Comparison of ENCODE assay signal across 26 cellular contexts in the genomic region with DNA sequence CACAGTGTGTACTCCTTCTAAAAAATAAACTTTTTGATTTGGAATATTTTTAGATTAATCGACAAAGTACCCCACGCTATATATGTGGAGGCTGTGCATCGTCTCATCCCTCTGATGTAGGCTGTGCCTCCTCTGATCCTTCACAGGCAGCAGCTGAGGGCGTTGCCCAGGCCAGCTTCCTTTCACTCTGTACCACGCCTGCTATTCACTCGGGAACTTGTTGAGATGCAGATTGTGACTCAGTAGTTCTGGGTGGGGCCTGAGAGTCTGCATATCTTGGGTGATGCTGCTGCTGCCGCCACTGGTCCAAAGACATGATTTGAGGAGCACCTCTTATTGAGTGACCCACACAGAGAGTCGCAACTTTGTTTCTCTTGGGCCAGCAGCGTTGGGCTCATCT. TPM values are rescaled to one million over a fixed set of nuclear protein-coding genes. Genes with fewer than 3 reads are reported as not detected.
"Had no signal": no experiment of that assay in that cellular context is flagged by ENCODE, and none has a peak within 500 bp of the region (broad histone marks: within the 10 kb centered on the region; RNA-seq: fewer than 3 reads in every experiment).

No MANE protein-coding gene starts in this region.

- H3K27ac Mint-ChIP-seq: activated CD4-positive, alpha-beta T cell treated with anti-CD3 and anti-CD28 coated beads, Interleukin-2, amount 10 ng/mL, durations not matched to agents 7 days and 5 days; activated naive CD4-positive, alpha-beta T cell treated with anti-CD3 and anti-CD28 coated beads, Interleukin-2, amount 50 U/mL, for 72 hours; activated T-cell treated with anti-CD3 and anti-CD28 coated beads, Interleukin-2, amount 50 U/mL, for 24 hours; activated T-helper 17 cell treated with anti-CD3 and anti-CD28 coated beads, Interleukin-2, amount 50 U/mL, for 72 hours; brain; natural killer cell; progenitor cell of endocrine pancreas; stimulated activated naive CD8-positive, alpha-beta T cell treated with anti-CD3 and anti-CD28 coated beads, Interleukin-15, amount 100 ng/mL, for 72 hours; T-helper 1 cell treated with Interleukin-12 subunit alpha and Interleukin-12 subunit beta and Interleukin-4 antibody, amounts not matched to agents 30 μg/mL and 1 μg/mL, for 36 hours had no signal

- H3K4me1 Mint-ChIP-seq: activated T-helper 17 cell treated with anti-CD3 and anti-CD28 coated beads, Interleukin-2, amount 50 U/mL, for 72 hours; brain; stimulated activated naive CD8-positive, alpha-beta T cell treated with anti-CD3 and anti-CD28 coated beads, Interleukin-15, amount 100 ng/mL, for 72 hours had no signal

- H3K27ac ChIP-seq: gastrocnemius medialis, suprapubic skin, transverse colon had no signal

- H3K9me3 ChIP-seq: gastrocnemius medialis, suprapubic skin, transverse colon had no signal

- H3K4me3 Mint-ChIP-seq: activated CD4-positive, alpha-beta T cell treated with anti-CD3 and anti-CD28 coated beads, Interleukin-2, amount 10 ng/mL, durations not matched to agents 7 days and 5 days; activated T-cell treated with anti-CD3 and anti-CD28 coated beads, Interleukin-2, amount 50 U/mL, for 24 hours; activated T-helper 17 cell treated with anti-CD3 and anti-CD28 coated beads, Interleukin-2, amount 50 U/mL, for 72 hours; brain; natural killer cell; stimulated activated naive CD8-positive, alpha-beta T cell treated with anti-CD3 and anti-CD28 coated beads, Interleukin-15, amount 100 ng/mL, for 72 hours; T-helper 1 cell treated with Interleukin-12 subunit alpha and Interleukin-12 subunit beta and Interleukin-4 antibody, amounts not matched to agents 30 μg/mL and 1 μg/mL, for 36 hours had no signal

- DNase-seq: activated CD4-positive, alpha-beta T cell treated with anti-CD3 and anti-CD28 coated beads, Interleukin-2, amount 10 ng/mL, durations not matched to agents 7 days and 5 days; activated CD8-positive, alpha-beta memory T cell treated with anti-CD3 and anti-CD28 coated beads for 24 hours; activated CD8-positive, alpha-beta memory T cell treated with anti-CD3 and anti-CD28 coated beads, Interleukin-2, amount 50 U/mL, for 4 hours; activated T-cell treated with anti-CD3 and anti-CD28 coated beads, Interleukin-2, amount 50 U/mL, for 24 hours; aorta; central memory CD4-positive, alpha-beta T cell; dermis blood vessel endothelial cell; effector CD8-positive, alpha-beta T cell; gastrocnemius medialis; hippocampal formation; midbrain; natural killer cell; retina; stimulated activated CD4-positive, alpha-beta T cell treated with anti-CD3 and anti-CD28 coated beads, Interleukin-4, amount 100 ng/mL, for 4 hours; stimulated activated naive CD8-positive, alpha-beta T cell treated with anti-CD3 and anti-CD28 coated beads, Interleukin-15, amount 100 ng/mL, for 72 hours; transverse colon had no signal

- H3K4me3 ChIP-seq: gastrocnemius medialis, suprapubic skin, transverse colon had no signal

- H3K36me3 Mint-ChIP-seq: activated naive CD4-positive, alpha-beta T cell treated with anti-CD3 and anti-CD28 coated beads, Interleukin-2, amount 50 U/mL, for 72 hours; brain; natural killer cell had no signal

- H3K9me3 Mint-ChIP-seq: activated CD4-positive, alpha-beta T cell treated with anti-CD3 and anti-CD28 coated beads, Interleukin-2, amount 10 ng/mL, durations not matched to agents 7 days and 5 days; activated naive CD4-positive, alpha-beta T cell treated with anti-CD3 and anti-CD28 coated beads, Interleukin-2, amount 50 U/mL, for 72 hours; activated T-cell treated with anti-CD3 and anti-CD28 coated beads, Interleukin-2, amount 50 U/mL, for 24 hours; activated T-helper 17 cell treated with anti-CD3 and anti-CD28 coated beads, Interleukin-2, amount 50 U/mL, for 72 hours; brain; natural killer cell; stimulated activated naive CD8-positive, alpha-beta T cell treated with anti-CD3 and anti-CD28 coated beads, Interleukin-15, amount 100 ng/mL, for 72 hours; T-helper 1 cell treated with Interleukin-12 subunit alpha and Interleukin-12 subunit beta and Interleukin-4 antibody, amounts not matched to agents 30 μg/mL and 1 μg/mL, for 36 hours had no signal

- ATAC-seq: activated CD4-positive, CD25-positive, alpha-beta regulatory T cell treated with anti-CD3 and anti-CD28 coated beads, Interleukin-2, amount 50 U/mL, for 24 hours; activated naive CD4-positive, alpha-beta T cell treated with anti-CD3 and anti-CD28 coated beads, Interleukin-2, amount 50 U/mL, for 72 hours; activated T-helper 17 cell treated with anti-CD3 and anti-CD28 coated beads, Interleukin-2, amount 50 U/mL, for 72 hours; gastrocnemius medialis; natural killer cell; stimulated activated naive CD8-positive, alpha-beta T cell treated with anti-CD3 and anti-CD28 coated beads, Interleukin-15, amount 100 ng/mL, for 72 hours had no signal

- H3K4me1 ChIP-seq: gastrocnemius medialis, transverse colon had no signal

- H3K36me3 ChIP-seq: gastrocnemius medialis, suprapubic skin, transverse colon had no signal

RNA-seq across cellular contexts. Expression of a gene that starts 7.9 kb away (rescaled TPM):
- total RNA-seq: activated CD4-positive, alpha-beta T cell treated with anti-CD3 and anti-CD28 coated beads, Interleukin-2, amount 10 ng/mL, durations not matched to agents 7 days and 5 days; activated naive CD4-positive, alpha-beta T cell treated with anti-CD3 and anti-CD28 coated beads, Interleukin-2, amount 50 U/mL, for 72 hours; activated T-helper 17 cell treated with anti-CD3 and anti-CD28 coated beads, Interleukin-2, amount 50 U/mL, for 72 hours; aorta; dermis blood vessel endothelial cell; gastrocnemius medialis; left ventricle myocardium superior; natural killer cell; osteocyte; progenitor cell of endocrine pancreas; suprapubic skin; transverse colon had no signal
- polyA plus RNA-seq: aorta, esophagus had no signal
